ENCODE assay signal across 8 cellular contexts in the genomic region with DNA sequence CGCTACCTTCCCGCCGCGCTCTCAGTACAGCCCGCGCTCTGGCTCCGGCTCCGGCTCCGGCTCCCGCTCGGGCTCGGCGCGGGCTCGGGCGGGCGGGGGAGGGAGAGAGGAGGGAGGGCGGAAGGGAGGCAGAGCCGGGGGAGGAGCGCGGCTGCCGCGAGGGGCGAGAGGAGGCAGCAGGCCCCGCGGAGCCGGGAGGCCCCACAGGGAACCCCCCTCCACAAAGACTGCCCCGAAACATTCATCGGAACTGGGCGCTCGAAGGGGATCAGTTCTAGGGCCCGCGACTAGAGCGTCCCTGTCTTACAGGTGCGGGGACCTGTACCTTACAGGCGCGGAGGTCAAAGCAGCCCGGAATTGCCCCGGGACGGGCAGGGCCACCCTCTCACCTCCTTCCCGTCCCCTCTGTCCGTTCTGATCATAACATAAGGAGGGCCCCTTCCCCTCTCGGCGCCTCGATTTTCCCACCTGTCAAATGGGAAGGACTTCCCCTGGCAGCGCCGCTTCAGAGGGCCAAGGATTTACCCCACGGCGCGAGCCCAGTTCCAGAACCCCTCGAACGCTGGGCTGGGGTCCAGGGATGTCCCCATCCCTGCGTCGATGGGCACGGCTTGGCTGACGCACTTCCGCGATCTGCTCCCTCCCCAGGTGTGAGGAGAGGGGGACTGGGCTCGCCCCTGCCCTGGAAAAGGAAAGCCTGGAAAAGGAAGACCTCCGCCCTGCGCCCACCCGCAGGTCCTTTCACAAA. TPM values are rescaled to one million over a fixed set of nuclear protein-coding genes. Genes with fewer than 3 reads are reported as not detected.
DNase-seq lines count a peak whose midpoint lies in the region; ATAC-seq and TF ChIP-seq lines count a peak whose summit lies in the region.

A gene (minus strand): TSS at position 40 of the 748 bp plus-strand sequence. CDS start 407 bp downstream, outside the sequence.

- peaks cover 28% of the 10 kb centered on the region for H3K27me3 ChIP-seq in vagina

- peak within 1 kb of the TSS; percentile 36 for H3K4me3 Mint-ChIP-seq in activated CD8-positive, alpha-beta T cell treated with anti-CD3 and anti-CD28 coated beads for 36 hours
- no peak within 1 kb of the TSS for H3K4me3 Mint-ChIP-seq in endothelial cell (ENCODE audit: unreplicated experiment)

- H3K36me3 ChIP-seq in HEK293 (ENCODE audit: control insufficient read depth in 2 of 2, insufficient read depth in 1 of 2, low read length in 2 of 2) (no peaks in the 10 kb centered on the region), vagina (no peaks in the 10 kb centered on the region)

- peaks cover 46% of the 10 kb centered on the region for H3K27me3 Mint-ChIP-seq in activated CD8-positive, alpha-beta T cell treated with anti-CD3 and anti-CD28 coated beads for 36 hours
- peaks cover 30% of the 10 kb centered on the region for H3K27me3 Mint-ChIP-seq in endothelial cell (ENCODE audit: unreplicated experiment)

- intact Hi-C loops in activated CD8-positive, alpha-beta T cell treated with anti-CD3 and anti-CD28 coated beads for 36 hours (cut with micrococcal nuclease), result no loop called here
- intact Hi-C loops in vagina (cut with DNase I), result no loop called here

- H3K9me3 ChIP-seq in HEK293 (ENCODE audit: control insufficient read depth, insufficient read depth, low read depth, low read length) (no peaks in the 10 kb centered on the region), vagina (no peaks in the 10 kb centered on the region)

- no peak for TF ChIP-seq CTCF in HEK293 (tag by site-specific recombination; IDR thresholded peaks at IDR 0.05)
- no peak for TF ChIP-seq CTCF in activated CD8-positive, alpha-beta T cell treated with anti-CD3 and anti-CD28 coated beads for 36 hours (IDR thresholded peaks at IDR 0.05)
- TF ChIP-seq CTCF in endothelial cell (IDR thresholded peaks at IDR 0.05; ENCODE audit: unreplicated experiment), result no peak
- no peak for TF ChIP-seq CTCF in omental fat pad (IDR thresholded peaks at IDR 0.05)
- TF ChIP-seq CTCF in vagina (IDR thresholded peaks at IDR 0.05), result no peak

- DNase-seq in AG20443 (ENCODE audit: low spot score) (peak; percentile 77), endothelial cell (ENCODE audit: low spot score) (peak; percentile 64), omental fat pad (ENCODE audit: low spot score) (no peak), vagina (ENCODE audit: extremely low spot score in 2 of 2) (no peak), SW480 (ENCODE audit: low spot score) (no peak)
- DNase-seq in activated CD8-positive, alpha-beta T cell treated with anti-CD3 and anti-CD28 coated beads for 36 hours, result peak; percentile 64

- ATAC-seq in activated CD8-positive, alpha-beta T cell treated with anti-CD3 and anti-CD28 coated beads for 36 hours, result peak; percentile 48
- ATAC-seq in omental fat pad (ENCODE audit: low FRiP score), result peak; percentile 51
- no peak for ATAC-seq in HG03354 (IDR thresholded peaks at IDR 0.05; ENCODE audit: poor library complexity, severe bottlenecking, unreplicated experiment)

- H3K27ac ChIP-seq in HEK293 (ENCODE audit: extremely low read depth, low read depth, low read length), result peak within 1 kb of the TSS; percentile 68; the same call in 1 of the 2 replicates
- H3K27ac ChIP-seq in vagina, result no peak within 1 kb of the TSS

- H3K4me3 ChIP-seq in HEK293 (ENCODE audit: low read depth, low read length) (peak within 1 kb of the TSS; percentile 30), vagina (peak within 1 kb of the TSS; percentile 31 to 47)

- H3K9me3 Mint-ChIP-seq in activated CD8-positive, alpha-beta T cell treated with anti-CD3 and anti-CD28 coated beads for 36 hours, result no peaks in the 10 kb centered on the region
- no peaks in the 10 kb centered on the region for H3K9me3 Mint-ChIP-seq in endothelial cell (ENCODE audit: unreplicated experiment)

- no peak within 1 kb of the TSS for H3K27ac Mint-ChIP-seq in activated CD8-positive, alpha-beta T cell treated with anti-CD3 and anti-CD28 coated beads for 36 hours
- no peak within 1 kb of the TSS for H3K27ac Mint-ChIP-seq in endothelial cell (ENCODE audit: unreplicated experiment)

- H3K4me1 Mint-ChIP-seq in activated CD8-positive, alpha-beta T cell treated with anti-CD3 and anti-CD28 coated beads for 36 hours (ENCODE audit: low read depth), result peaks cover 21% of the 10 kb centered on the region
- peaks cover 21% of the 10 kb centered on the region for H3K4me1 Mint-ChIP-seq in endothelial cell (ENCODE audit: unreplicated experiment)

- TF ChIP-seq POLR2A in vagina (IDR thresholded peaks at IDR 0.05), result no peak

- POLR2A ChIA-PET in HEK293 (lab: Yijun Ruan, JAX), result interaction anchor here (0.8 to 1.7 kb wide), 5 partner anchors 10 to 115 kb away, joined by 3 to 6 read pairs (median 4); a partner anchor contains a TSS
- POLR2A ChIA-PET in activated CD8-positive, alpha-beta T cell treated with anti-CD3 and anti-CD28 coated beads for 36 hours (lab: Charles Lee), result interaction anchor here (1.0 to 1.4 kb wide), 4 partner anchors 9 to 82 kb away, joined by 3 to 5 read pairs (median 3); a partner anchor contains a TSS

- peaks cover 6% of the 10 kb centered on the region for H3K4me1 ChIP-seq in HEK293 (ENCODE audit: control insufficient read depth, insufficient read depth, low read length)
- peaks cover 35% of the 10 kb centered on the region for H3K4me1 ChIP-seq in vagina

- H3K36me3 Mint-ChIP-seq in activated CD8-positive, alpha-beta T cell treated with anti-CD3 and anti-CD28 coated beads for 36 hours (ENCODE audit: low read depth), result no peaks in the 10 kb centered on the region
- H3K36me3 Mint-ChIP-seq in endothelial cell (ENCODE audit: low read depth, unreplicated experiment), result no peaks in the 10 kb centered on the region

- CTCF ChIA-PET in HEK293 (lab: Yijun Ruan, JAX), result interaction anchor here (0.8 to 1.1 kb wide), 4 partner anchors 26 to 249 kb away, joined by 3 read pairs; no protein-coding TSS in a partner anchor
- CTCF ChIA-PET in activated CD8-positive, alpha-beta T cell treated with anti-CD3 and anti-CD28 coated beads for 36 hours (lab: Charles Lee), result interaction anchor here (0.7 to 2.9 kb wide), 5 partner anchors 11 to 52 kb away, joined by 3 to 14 read pairs (median 3); a partner anchor contains a TSS

TF ChIP-seq in HEK293, 187 proteins besides CTCF, POLR2A, EP300 and RAD21 (continues in another document):
- TF ChIP-seq ZNF549 (tag by site-specific recombination; IDR thresholded peaks at IDR 0.05) (no peak), SP2 (tag by site-specific recombination; IDR thresholded peaks at IDR 0.05) (no peak), ZNF48 (tag by site-specific recombination; IDR thresholded peaks at IDR 0.05) (no peak), HOXC10 (CRISPR knock-in tag; IDR thresholded peaks at IDR 0.05) (no peak), OSR2 (tag by site-specific recombination; IDR thresholded peaks at IDR 0.05) (no peak), ZNF747 (tag by site-specific recombination; IDR thresholded peaks at IDR 0.05) (no peak), ZNF785 (tag by site-specific recombination; IDR thresholded peaks at IDR 0.05) (no peak), ZNF548 (tag by site-specific recombination; IDR thresholded peaks at IDR 0.05) (no peak), GFI1B (tag by site-specific recombination; IDR thresholded peaks at IDR 0.05) (no peak), ZNF658 (tag by site-specific recombination; IDR thresholded peaks at IDR 0.05) (no peak), REPIN1 (tag by site-specific recombination; IDR thresholded peaks at IDR 0.05; ENCODE audit: low read depth) (no peak)
- TF ChIP-seq, protein P1, sequence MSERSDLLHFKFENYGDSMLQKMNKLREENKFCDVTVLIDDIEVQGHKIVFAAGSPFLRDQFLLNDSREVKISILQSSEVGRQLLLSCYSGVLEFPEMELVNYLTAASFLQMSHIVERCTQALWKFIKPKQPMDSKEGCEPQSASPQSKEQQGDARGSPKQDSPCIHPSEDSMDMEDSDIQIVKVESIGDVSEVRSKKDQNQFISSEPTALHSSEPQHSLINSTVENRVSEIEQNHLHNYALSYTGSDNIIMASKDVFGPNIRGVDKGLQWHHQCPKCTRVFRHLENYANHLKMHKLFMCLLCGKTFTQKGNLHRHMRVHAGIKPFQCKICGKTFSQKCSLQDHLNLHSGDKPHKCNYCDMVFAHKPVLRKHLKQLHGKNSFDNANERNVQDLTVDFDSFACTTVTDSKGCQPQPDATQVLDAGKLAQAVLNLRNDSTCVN (tag by site-specific recombination; optimal IDR thresholded peaks at IDR 0.05), result peak; percentile 52
- TF ChIP-seq, protein P2, sequence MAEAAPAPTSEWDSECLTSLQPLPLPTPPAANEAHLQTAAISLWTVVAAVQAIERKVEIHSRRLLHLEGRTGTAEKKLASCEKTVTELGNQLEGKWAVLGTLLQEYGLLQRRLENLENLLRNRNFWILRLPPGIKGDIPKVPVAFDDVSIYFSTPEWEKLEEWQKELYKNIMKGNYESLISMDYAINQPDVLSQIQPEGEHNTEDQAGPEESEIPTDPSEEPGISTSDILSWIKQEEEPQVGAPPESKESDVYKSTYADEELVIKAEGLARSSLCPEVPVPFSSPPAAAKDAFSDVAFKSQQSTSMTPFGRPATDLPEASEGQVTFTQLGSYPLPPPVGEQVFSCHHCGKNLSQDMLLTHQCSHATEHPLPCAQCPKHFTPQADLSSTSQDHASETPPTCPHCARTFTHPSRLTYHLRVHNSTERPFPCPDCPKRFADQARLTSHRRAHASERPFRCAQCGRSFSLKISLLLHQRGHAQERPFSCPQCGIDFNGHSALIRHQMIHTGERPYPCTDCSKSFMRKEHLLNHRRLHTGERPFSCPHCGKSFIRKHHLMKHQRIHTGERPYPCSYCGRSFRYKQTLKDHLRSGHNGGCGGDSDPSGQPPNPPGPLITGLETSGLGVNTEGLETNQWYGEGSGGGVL (tag by site-specific recombination; IDR thresholded peaks at IDR 0.05), result peak; percentile 95
- TF ChIP-seq, protein P3, sequence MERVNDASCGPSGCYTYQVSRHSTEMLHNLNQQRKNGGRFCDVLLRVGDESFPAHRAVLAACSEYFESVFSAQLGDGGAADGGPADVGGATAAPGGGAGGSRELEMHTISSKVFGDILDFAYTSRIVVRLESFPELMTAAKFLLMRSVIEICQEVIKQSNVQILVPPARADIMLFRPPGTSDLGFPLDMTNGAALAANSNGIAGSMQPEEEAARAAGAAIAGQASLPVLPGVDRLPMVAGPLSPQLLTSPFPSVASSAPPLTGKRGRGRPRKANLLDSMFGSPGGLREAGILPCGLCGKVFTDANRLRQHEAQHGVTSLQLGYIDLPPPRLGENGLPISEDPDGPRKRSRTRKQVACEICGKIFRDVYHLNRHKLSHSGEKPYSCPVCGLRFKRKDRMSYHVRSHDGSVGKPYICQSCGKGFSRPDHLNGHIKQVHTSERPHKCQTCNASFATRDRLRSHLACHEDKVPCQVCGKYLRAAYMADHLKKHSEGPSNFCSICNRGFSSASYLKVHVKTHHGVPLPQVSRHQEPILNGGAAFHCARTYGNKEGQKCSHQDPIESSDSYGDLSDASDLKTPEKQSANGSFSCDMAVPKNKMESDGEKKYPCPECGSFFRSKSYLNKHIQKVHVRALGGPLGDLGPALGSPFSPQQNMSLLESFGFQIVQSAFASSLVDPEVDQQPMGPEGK (tag by site-specific recombination; IDR thresholded peaks at IDR 0.05), result 0 out of 2 replicates have a peak, but pooled peaks have one; percentile 35

RNA-seq across cellular contexts. Expression of the gene that starts here (rescaled TPM):
- total RNA-seq in activated CD8-positive, alpha-beta T cell treated with anti-CD3 and anti-CD28 coated beads for 36 hours, result 1 to 10 TPM; 2.3 to 2.7 TPM
- total RNA-seq in endothelial cell (ENCODE audit: unreplicated experiment), result 0.41 TPM
- not detected for total RNA-seq in omental fat pad
- not detected for total RNA-seq in vagina

Comparison
In these comparisons a context has a peak if more than half of its experiments do, and no peak if none do; other contexts are left out.
1. Peak in DNase-seq in endothelial cell; RNA of the gene not detected or under 1 TPM.
2. Peak in ATAC-seq in omental fat pad; RNA of the gene not detected or under 1 TPM.
3. DNase-seq: peak in AG20443 (single experiment) and activated CD8-positive, alpha-beta T cell treated with anti-CD3 and anti-CD28 coated beads for 36 hours (single experiment); none in omental fat pad (single experiment), vagina (0 of 2) and SW480 (single experiment).